Comparison of ENCODE assay signal across 10 cellular contexts in the genomic region with DNA sequence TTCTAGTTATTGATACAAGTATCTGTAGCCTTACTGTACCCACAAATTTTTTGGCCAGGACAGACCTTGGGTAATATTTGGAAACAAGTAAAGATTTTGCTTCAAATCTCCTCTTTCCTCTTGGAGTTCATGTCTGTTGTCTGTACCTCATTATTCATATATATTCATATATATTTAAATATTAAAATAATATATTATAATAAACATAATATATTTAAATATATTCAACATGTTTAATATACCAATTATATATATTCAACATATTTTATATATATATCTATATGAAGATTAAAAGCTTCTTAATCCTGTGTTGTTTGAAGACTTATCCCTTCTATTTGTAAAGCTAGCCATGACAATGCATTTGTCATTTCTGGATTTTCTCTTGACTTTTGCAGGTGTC. TPM values are rescaled to one million over a fixed set of nuclear protein-coding genes. Genes with fewer than 3 reads are reported as not detected.
"Had no signal": no experiment of that assay in that cellular context is flagged by ENCODE, and none has a peak within 500 bp of the region (broad histone marks: within the 10 kb centered on the region; RNA-seq: fewer than 3 reads in every experiment).

No MANE protein-coding gene starts in this region.

- H2AFZ ChIP-seq: GM23248 had no signal

- H3K27ac ChIP-seq: GM23248 had no signal

- H3K4me3 Mint-ChIP-seq: HFFc6 had no signal

- H3K4me3 ChIP-seq: GM23248, HAP-1, K562 had no signal

- DNase-seq: GOT3, H7, HFFc6, IMR-90 had no signal

- H3K27ac Mint-ChIP-seq: HFFc6 had no signal

- H3K36me3 ChIP-seq: HAP-1 had no signal

- H3K9me3 Mint-ChIP-seq: HFFc6 had no signal

- FAIRE-seq: HTR-8/SVneo, K562 had no signal

- ATAC-seq: HCT116, K562 had no signal

- H3K9me3 ChIP-seq: HAP-1 had no signal

RNA-seq across cellular contexts. Expression of a gene that starts 38.1 kb away (rescaled TPM):
- total RNA-seq: HT-29, IMR-90 had no signal
- polyA plus RNA-seq: IMR-90 had no signal

RNA-seq across cellular contexts. Expression of a gene that starts 40.9 kb away (rescaled TPM):
- total RNA-seq: HT-29, IMR-90, K562 had no signal
- polyA plus RNA-seq: IMR-90, K562 had no signal
